In genomic region chr6:137707590-137708360, GRCh38 we compare ENCODE assay signal across 1 cellular context.
A peak's percentile ranks its signal among the peaks of the same experiment; 100 is the strongest.
TF ChIP-seq lines count a peak whose summit lies in the region.

No MANE protein-coding gene starts in this region.

TF ChIP-seq in IMR-90, 13 proteins besides CTCF, POLR2A, EP300 and RAD21:
- TF ChIP-seq FOS (IDR thresholded peaks at IDR 0.05; ENCODE audit: low read depth, low read length) (no peak), CEBPB (IDR thresholded peaks at IDR 0.05; ENCODE audit: low read depth, low read length) (peak; percentile 9; the same call in 1 of the 2 replicates), SMC3 (IDR thresholded peaks at IDR 0.05; ENCODE audit: low read depth, low read length) (peak; percentile 85), MXI1 (IDR thresholded peaks at IDR 0.05; ENCODE audit: borderline replicate concordance, low read depth, low read length) (no peak)
